Comparison of ENCODE assay signal across 21 cellular contexts in genomic region chrX:109389917-109390316, GRCh38.
DNase-seq lines count a peak whose midpoint lies in the region; ATAC-seq, FAIRE-seq and TF ChIP-seq lines count a peak whose summit lies in the region.
"Had no signal": no experiment of that assay in that cellular context is flagged by ENCODE, and none has a peak within 500 bp of the region (broad histone marks: within the 10 kb centered on the region; RNA-seq: fewer than 3 reads in every experiment).

No MANE protein-coding gene starts in this region.

- H3K9me3 ChIP-seq in RWPE2 (ENCODE audit: severe bottlenecking) (no peaks in the 10 kb centered on the region), K562 (replicated peaks; ENCODE audit: control insufficient read depth, insufficient read depth, low read depth, low read length) (no peaks in the 10 kb centered on the region), aorta (ENCODE audit: control insufficient read depth, low read length) (no peaks in the 10 kb centered on the region)
- H3K9me3 ChIP-seq: BE2C had no signal

- H3K27me3 ChIP-seq in RWPE2 (ENCODE audit: insufficient read depth, poor library complexity, severe bottlenecking) (no peaks in the 10 kb centered on the region), K562 (ENCODE audit: control insufficient read depth in 2 of 2, insufficient read depth in 2 of 2, low read length in 2 of 2) (no peaks in the 10 kb centered on the region), aorta (ENCODE audit: control insufficient read depth in 1 of 2, insufficient read depth in 2 of 2, low read length in 1 of 2) (no peaks in the 10 kb centered on the region)
- H3K27me3 ChIP-seq: BE2C had no signal

- H3K4me1 ChIP-seq in RWPE2 (ENCODE audit: insufficient read depth, poor library complexity, severe bottlenecking) (peaks cover 10% of the 10 kb centered on the region), K562 (replicated peaks in 1 of 2; ENCODE audit: control insufficient read depth in 2 of 2, insufficient read depth in 2 of 2, low read length in 2 of 2) (no peaks in the 10 kb centered on the region), aorta (ENCODE audit: control insufficient read depth in 1 of 2, insufficient read depth in 2 of 2, low read length in 2 of 2) (no peaks in the 10 kb centered on the region)
- H3K4me1 ChIP-seq: BE2C had no signal

- in situ Hi-C loops in K562 (cut with MboI), result loop anchor here (25.0 kb wide), 1 partner anchor 803 kb away; no protein-coding TSS in a partner anchor

- no peaks in the 10 kb centered on the region for H3K79me2 ChIP-seq in K562 (ENCODE audit: control insufficient read depth, insufficient read depth, low read length)

- no peak overlapping the region for H2AFZ ChIP-seq in K562 (ENCODE audit: low read depth, low read length)

- CTCF ChIA-PET in K562 (lab: Yijun Ruan, JAX; ENCODE audit: low intra/inter-chr PET ratio), result no interaction called here

- ATAC-seq in RWPE2 (ENCODE audit: low read depth) (peak; percentile 54; the same call in 2 of the 3 replicates), K562 (no peak), aorta (ENCODE audit: low FRiP score) (no peak)

- POLR2A ChIA-PET in K562 (lab: Yijun Ruan, JAX), result no interaction called here

- H4K20me1 ChIP-seq in K562 (replicated peaks; ENCODE audit: control insufficient read depth, insufficient read depth, low read length), result no peaks in the 10 kb centered on the region

- FAIRE-seq in K562 (lab: Jason Lieb, UNC), result no peak
- FAIRE-seq: A204.1, G401.6, H1, RCC 7860 had no signal

- H3K27me3 Mint-ChIP-seq in nephron progenitor cell (ENCODE audit: low read depth, poor library complexity), result no peaks in the 10 kb centered on the region

- no peak for TF ChIP-seq EP300 in K562 (IDR thresholded peaks at IDR 0.05; ENCODE audit: low read length)

- H3K4me3 ChIP-seq in RWPE2 (ENCODE audit: severe bottlenecking), result no peak overlapping the region
- H3K4me3 ChIP-seq in K562, result no peak overlapping the region
- H3K4me3 ChIP-seq in aorta (ENCODE audit: low read length in 2 of 2), result no peak overlapping the region

- no peak for TF ChIP-seq RAD21 in K562 (CRISPR knock-in tag; conservative IDR thresholded peaks at IDR 0.05 in 1 of 2, IDR thresholded peaks at IDR 0.05 in 1 of 2)

- H3K9me1 ChIP-seq in K562 (ENCODE audit: control insufficient read depth, insufficient read depth, low read length), result no peaks in the 10 kb centered on the region

- peak overlapping the region; percentile 21 for H3K27ac Mint-ChIP-seq in nephron progenitor cell
- H3K27ac Mint-ChIP-seq: IgD-negative memory B cell had no signal

- peaks cover 27% of the 10 kb centered on the region for H3K4me1 Mint-ChIP-seq in nephron progenitor cell

- peak overlapping the region; percentile 29 for H3K27ac ChIP-seq in RWPE2 (ENCODE audit: poor library complexity, severe bottlenecking)
- no peak overlapping the region for H3K27ac ChIP-seq in K562 (ENCODE audit: extremely low read depth, low read depth, low read length)
- no peak overlapping the region for H3K27ac ChIP-seq in aorta (ENCODE audit: low read depth in 1 of 2, low read length in 2 of 2)

- H3K4me2 ChIP-seq in K562 (ENCODE audit: insufficient read depth, low read length), result no peak overlapping the region

- intact Hi-C loops in K562 (cut with micrococcal nuclease), result no loop called here
- intact Hi-C loops in aorta (cut with DNase I), result loop anchor here (10.0 kb wide), 2 partner anchors 65 to 695 kb away; no protein-coding TSS in a partner anchor

- H3K36me3 Mint-ChIP-seq in nephron progenitor cell (ENCODE audit: low read depth), result no peaks in the 10 kb centered on the region
- H3K36me3 Mint-ChIP-seq: IgD-negative memory B cell had no signal

- H3K9ac ChIP-seq in K562 (ENCODE audit: insufficient read depth in 1 of 2, low read depth in 2 of 2, low read length in 2 of 2), result no peak overlapping the region

- H3K36me3 ChIP-seq in RWPE2 (ENCODE audit: low read depth), result no peaks in the 10 kb centered on the region
- H3K36me3 ChIP-seq in K562 (ENCODE audit: control insufficient read depth, insufficient read depth, low read length), result no peaks in the 10 kb centered on the region
- no peaks in the 10 kb centered on the region for H3K36me3 ChIP-seq in aorta (ENCODE audit: control insufficient read depth in 1 of 2, insufficient read depth in 2 of 2, low read length in 1 of 2)
- H3K36me3 ChIP-seq: BE2C had no signal

- DNase-seq in DMS53 treated with DMSO at 0.1 percent for 48 hours (lab: John Stamatoyannopoulos, UW; ENCODE audit: unreplicated experiment) (peak; percentile 53), RWPE2 (ENCODE audit: low spot score) (no peak), K562 (ENCODE audit: extremely low read depth in 1 of 4, low spot score in 3 of 4) (peak in 2 of 4 experiments; percentile 5 to 6), nephron progenitor cell (no peak), SW 1271 (lab: John Stamatoyannopoulos, UW) (no peak), aorta (no peak)
- DNase-seq in activated CD4-positive, alpha-beta T cell treated with anti-CD3 and anti-CD28 coated beads, Interleukin-2, amount 50 U/mL, for 48 hours, result no peak
- DNase-seq: BE2C, Karpas-422, NCI-H1417, NCI-H1694 treated with DMSO at 0.1 percent for 48 hours, NCI-H2081 treated with DMSO at 0.1 percent for 48 hours, NCI-H2171 treated with DMSO at 0.1 percent for 48 hours, NCI-H446, NCI-H526, Right ventricle myocardium superior had no signal

- no peak for TF ChIP-seq POLR2A in K562 (conservative IDR thresholded peaks at IDR 0.05)

- no peak for TF ChIP-seq CTCF in RWPE2 (IDR thresholded peaks at IDR 0.05; ENCODE audit: poor library complexity, severe bottlenecking)
- no peak for TF ChIP-seq CTCF in K562 (IDR thresholded peaks at IDR 0.05 in 2 of 3, conservative IDR thresholded peaks at IDR 0.05 in 1 of 3; ENCODE audit: insufficient read depth in 2 of 3, low read depth in 1 of 3, low read length in 3 of 3)
- no peak for TF ChIP-seq CTCF in nephron progenitor cell (IDR thresholded peaks at IDR 0.05)

- 0% methylated on average over 1 of the region's 1 CpG for WGBS in K562 (ENCODE audit: insufficient coverage, low coverage, missing lambda C conversion rate)
- WGBS in aorta, 2 donors, result 80 to 92% methylated on average over 1 of the region's 1 CpG

- no TSS peak for BruUV-seq in K562 (replicated peaks; lab: Mats Ljungman, UMichigan)

- no peak overlapping the region for H3K4me3 Mint-ChIP-seq in nephron progenitor cell
- H3K4me3 Mint-ChIP-seq: IgD-negative memory B cell had no signal

- no peaks in the 10 kb centered on the region for H3K9me3 Mint-ChIP-seq in nephron progenitor cell
- H3K9me3 Mint-ChIP-seq: IgD-negative memory B cell had no signal

TF ChIP-seq in K562, 482 proteins besides CTCF, POLR2A, EP300 and RAD21:
- TF ChIP-seq ZSCAN29 (IDR thresholded peaks at IDR 0.05), result no peak
- peak; percentile 47; the same call in 1 of the 2 replicates for TF ChIP-seq ARID1B (IDR thresholded peaks at IDR 0.05)
- no peak for TF ChIP-seq ETV1 (tag; conservative IDR thresholded peaks at IDR 0.05; ENCODE audit: low read depth)
- peak; percentile 46 for TF ChIP-seq CBFA2T3 (IDR thresholded peaks at IDR 0.05)
- TF ChIP-seq FOSL1 (tag; conservative IDR thresholded peaks at IDR 0.05), result peak; percentile 78
- TF ChIP-seq ZNF165 (CRISPR knock-in tag; IDR thresholded peaks at IDR 0.05; ENCODE audit: borderline replicate concordance), result no peak
- TF ChIP-seq KDM2B (CRISPR knock-in tag; IDR thresholded peaks at IDR 0.05), result no peak
- peak; percentile 48 for TF ChIP-seq JUND (IDR thresholded peaks at IDR 0.05; ENCODE audit: borderline replicate concordance, low read depth, low read length)
- TF ChIP-seq JUND (tag; IDR thresholded peaks at IDR 0.05; ENCODE audit: borderline replicate concordance, low read depth, low read length), result peak; percentile 61; the same call in 1 of the 3 replicates
